ENCODE assay signal across 1 cellular context in genomic region chr9:69221036-69221435, GRCh38.
TF ChIP-seq lines count a peak whose summit lies in the region.

No MANE protein-coding gene starts in this region.

TF ChIP-seq in GM23338, 12 proteins besides CTCF, POLR2A, EP300 and RAD21 (continued from another document):
- TF ChIP-seq, protein P1, sequence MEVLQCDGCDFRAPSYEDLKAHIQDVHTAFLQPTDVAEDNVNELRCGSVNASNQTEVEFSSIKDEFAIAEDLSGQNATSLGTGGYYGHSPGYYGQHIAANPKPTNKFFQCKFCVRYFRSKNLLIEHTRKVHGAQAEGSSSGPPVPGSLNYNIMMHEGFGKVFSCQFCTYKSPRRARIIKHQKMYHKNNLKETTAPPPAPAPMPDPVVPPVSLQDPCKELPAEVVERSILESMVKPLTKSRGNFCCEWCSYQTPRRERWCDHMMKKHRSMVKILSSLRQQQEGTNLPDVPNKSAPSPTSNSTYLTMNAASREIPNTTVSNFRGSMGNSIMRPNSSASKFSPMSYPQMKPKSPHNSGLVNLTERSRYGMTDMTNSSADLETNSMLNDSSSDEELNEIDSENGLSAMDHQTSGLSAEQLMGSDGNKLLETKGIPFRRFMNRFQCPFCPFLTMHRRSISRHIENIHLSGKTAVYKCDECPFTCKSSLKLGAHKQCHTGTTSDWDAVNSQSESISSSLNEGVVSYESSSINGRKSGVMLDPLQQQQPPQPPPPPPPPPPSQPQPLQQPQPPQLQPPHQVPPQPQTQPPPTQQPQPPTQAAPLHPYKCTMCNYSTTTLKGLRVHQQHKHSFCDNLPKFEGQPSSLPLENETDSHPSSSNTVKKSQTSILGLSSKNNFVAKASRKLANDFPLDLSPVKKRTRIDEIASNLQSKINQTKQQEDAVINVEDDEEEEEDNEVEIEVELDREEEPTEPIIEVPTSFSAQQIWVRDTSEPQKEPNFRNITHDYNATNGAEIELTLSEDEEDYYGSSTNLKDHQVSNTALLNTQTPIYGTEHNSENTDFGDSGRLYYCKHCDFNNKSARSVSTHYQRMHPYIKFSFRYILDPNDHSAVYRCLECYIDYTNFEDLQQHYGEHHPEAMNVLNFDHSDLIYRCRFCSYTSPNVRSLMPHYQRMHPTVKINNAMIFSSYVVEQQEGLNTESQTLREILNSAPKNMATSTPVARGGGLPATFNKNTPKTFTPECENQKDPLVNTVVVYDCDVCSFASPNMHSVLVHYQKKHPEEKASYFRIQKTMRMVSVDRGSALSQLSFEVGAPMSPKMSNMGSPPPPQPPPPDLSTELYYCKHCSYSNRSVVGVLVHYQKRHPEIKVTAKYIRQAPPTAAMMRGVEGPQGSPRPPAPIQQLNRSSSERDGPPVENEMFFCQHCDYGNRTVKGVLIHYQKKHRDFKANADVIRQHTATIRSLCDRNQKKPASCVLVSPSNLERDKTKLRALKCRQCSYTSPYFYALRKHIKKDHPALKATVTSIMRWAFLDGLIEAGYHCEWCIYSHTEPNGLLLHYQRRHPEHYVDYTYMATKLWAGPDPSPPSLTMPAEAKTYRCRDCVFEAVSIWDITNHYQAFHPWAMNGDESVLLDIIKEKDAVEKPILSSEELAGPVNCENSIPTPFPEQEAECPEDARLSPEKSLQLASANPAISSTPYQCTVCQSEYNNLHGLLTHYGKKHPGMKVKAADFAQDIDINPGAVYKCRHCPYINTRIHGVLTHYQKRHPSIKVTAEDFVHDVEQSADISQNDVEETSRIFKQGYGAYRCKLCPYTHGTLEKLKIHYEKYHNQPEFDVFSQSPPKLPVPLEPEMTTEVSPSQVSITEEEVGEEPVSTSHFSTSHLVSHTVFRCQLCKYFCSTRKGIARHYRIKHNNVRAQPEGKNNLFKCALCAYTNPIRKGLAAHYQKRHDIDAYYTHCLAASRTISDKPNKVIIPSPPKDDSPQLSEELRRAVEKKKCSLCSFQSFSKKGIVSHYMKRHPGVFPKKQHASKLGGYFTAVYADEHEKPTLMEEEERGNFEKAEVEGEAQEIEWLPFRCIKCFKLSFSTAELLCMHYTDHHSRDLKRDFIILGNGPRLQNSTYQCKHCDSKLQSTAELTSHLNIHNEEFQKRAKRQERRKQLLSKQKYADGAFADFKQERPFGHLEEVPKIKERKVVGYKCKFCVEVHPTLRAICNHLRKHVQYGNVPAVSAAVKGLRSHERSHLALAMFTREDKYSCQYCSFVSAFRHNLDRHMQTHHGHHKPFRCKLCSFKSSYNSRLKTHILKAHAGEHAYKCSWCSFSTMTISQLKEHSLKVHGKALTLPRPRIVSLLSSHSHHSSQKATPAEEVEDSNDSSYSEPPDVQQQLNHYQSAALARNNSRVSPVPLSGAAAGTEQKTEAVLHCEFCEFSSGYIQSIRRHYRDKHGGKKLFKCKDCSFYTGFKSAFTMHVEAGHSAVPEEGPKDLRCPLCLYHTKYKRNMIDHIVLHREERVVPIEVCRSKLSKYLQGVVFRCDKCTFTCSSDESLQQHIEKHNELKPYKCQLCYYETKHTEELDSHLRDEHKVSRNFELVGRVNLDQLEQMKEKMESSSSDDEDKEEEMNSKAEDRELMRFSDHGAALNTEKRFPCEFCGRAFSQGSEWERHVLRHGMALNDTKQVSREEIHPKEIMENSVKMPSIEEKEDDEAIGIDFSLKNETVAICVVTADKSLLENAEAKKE (CRISPR knock-in tag; IDR thresholded peaks at IDR 0.05): no peak
- TF ChIP-seq JUNB (IDR thresholded peaks at IDR 0.05; ENCODE audit: unreplicated experiment) (no peak), POLR2AphosphoS5 (IDR thresholded peaks at IDR 0.05; ENCODE audit: low read depth) (no peak)
